19 cellular contexts compared by ENCODE assay signal in genomic region chr7:95598511-95598910, GRCh38. TPM values are rescaled to one million over a fixed set of nuclear protein-coding genes. Genes with fewer than 3 reads are reported as not detected.
DNase-seq lines count a peak whose midpoint lies in the region; ATAC-seq and TF ChIP-seq lines count a peak whose summit lies in the region.
"Had no signal": no experiment of that assay in that cellular context is flagged by ENCODE, and none has a peak within 500 bp of the region (broad histone marks: within the 10 kb centered on the region; RNA-seq: fewer than 3 reads in every experiment).

No MANE protein-coding gene starts in this region.

- H3K27me3 ChIP-seq in heart left ventricle: no peaks in the 10 kb centered on the region
- no peaks in the 10 kb centered on the region for H3K27me3 ChIP-seq in esophagus muscularis mucosa
- no peaks in the 10 kb centered on the region for H3K27me3 ChIP-seq in parathyroid adenoma (ENCODE audit: control insufficient read depth, insufficient read depth, low read length)
- H3K27me3 ChIP-seq in tibial nerve: no peaks in the 10 kb centered on the region
- peaks cover 19% of the 10 kb centered on the region for H3K27me3 ChIP-seq in CD4-positive, alpha-beta T cell (ENCODE audit: control insufficient read depth, insufficient read depth, low read length)

- H3K4me3 ChIP-seq in heart left ventricle (no peak overlapping the region), esophagus muscularis mucosa (no peak overlapping the region), parathyroid adenoma (ENCODE audit: low read depth, low read length) (no peak overlapping the region), tibial nerve (no peak overlapping the region)
- H3K4me3 ChIP-seq: A549, GM23338 had no signal

- intact Hi-C loops in heart left ventricle (cut with DNase I): loop anchor here in 7 of 10 donors (5.0 kb wide), 3 partner anchors 51 to 89 kb away; no protein-coding TSS in a partner anchor
- intact Hi-C loops in Right ventricle myocardium inferior (cut with DNase I): loop anchor here (5.0 kb wide), 1 partner anchor 84 kb away; no protein-coding TSS in a partner anchor
- intact Hi-C loops in esophagus muscularis mucosa (cut with DNase I): loop anchor here (5.0 kb wide), 1 partner anchor 84 kb away; no protein-coding TSS in a partner anchor
- intact Hi-C loops in CD4-positive, alpha-beta T cell (cut with DNase I, micrococcal nuclease): no loop called here

- H3K9me3 ChIP-seq in heart left ventricle: no peaks in the 10 kb centered on the region
- H3K9me3 ChIP-seq in esophagus muscularis mucosa: no peaks in the 10 kb centered on the region
- no peaks in the 10 kb centered on the region for H3K9me3 ChIP-seq in parathyroid adenoma (ENCODE audit: control insufficient read depth, low read length)
- H3K9me3 ChIP-seq in tibial nerve: no peaks in the 10 kb centered on the region
- no peaks in the 10 kb centered on the region for H3K9me3 ChIP-seq in CD4-positive, alpha-beta T cell (ENCODE audit: control insufficient read depth, low read length)
- H3K9me3 ChIP-seq: A549, Caco-2 had no signal

- peaks cover 4% of the 10 kb centered on the region for H3K4me1 Mint-ChIP-seq in CD4-positive, alpha-beta T cell (ENCODE audit: low read depth)

- TF ChIP-seq POLR2A in heart left ventricle (IDR thresholded peaks at IDR 0.05): no peak
- TF ChIP-seq POLR2A in esophagus muscularis mucosa (IDR thresholded peaks at IDR 0.05; ENCODE audit: low read depth): no peak
- no peak for TF ChIP-seq POLR2A in tibial nerve (IDR thresholded peaks at IDR 0.05)

- ATAC-seq in heart left ventricle (no peak), Right ventricle myocardium inferior (no peak), HG02678 (IDR thresholded peaks at IDR 0.05; ENCODE audit: unreplicated experiment) (no peak)
- no peak for ATAC-seq in CD4-positive, alpha-beta T cell (ENCODE audit: poor library complexity)
- ATAC-seq: A549, GM23338, HepG2 had no signal

- WGBS in heart left ventricle, 4 donors: 47 to 61% (median 50%) methylated on average over 1 of the region's 1 CpG
- 69% methylated on average over 1 of the region's 1 CpG for WGBS in esophagus muscularis mucosa
- 30 to 55% methylated on average over 1 of the region's 1 CpG for WGBS in tibial nerve, 2 donors

- H2AFZ ChIP-seq in parathyroid adenoma: no peak overlapping the region
- H2AFZ ChIP-seq: GM23338 had no signal

- peaks cover 4% of the 10 kb centered on the region for H3K9me3 Mint-ChIP-seq in CD4-positive, alpha-beta T cell
- H3K9me3 Mint-ChIP-seq: GM23338 had no signal

- no peak overlapping the region for H3K27ac Mint-ChIP-seq in CD4-positive, alpha-beta T cell
- H3K27ac Mint-ChIP-seq: GM23338 had no signal

- no peak for TF ChIP-seq CTCF in heart left ventricle (IDR thresholded peaks at IDR 0.05)
- no peak for TF ChIP-seq CTCF in esophagus muscularis mucosa (IDR thresholded peaks at IDR 0.05)
- TF ChIP-seq CTCF in parathyroid adenoma (IDR thresholded peaks at IDR 0.05): no peak
- no peak for TF ChIP-seq CTCF in tibial nerve (IDR thresholded peaks at IDR 0.05)
- TF ChIP-seq CTCF in CD4-positive, alpha-beta T cell (IDR thresholded peaks at IDR 0.05): no peak

- H3K4me2 ChIP-seq in parathyroid adenoma (ENCODE audit: low read length): no peak overlapping the region
- H3K4me2 ChIP-seq: A549, GM23338 had no signal

- TF ChIP-seq EP300 in esophagus muscularis mucosa (IDR thresholded peaks at IDR 0.05) (no peak), tibial nerve (IDR thresholded peaks at IDR 0.05) (no peak)

- H3K4me3 Mint-ChIP-seq in CD4-positive, alpha-beta T cell: no peak overlapping the region
- H3K4me3 Mint-ChIP-seq: GM23338 had no signal

- DNase-seq in heart left ventricle (no peak), Right ventricle myocardium inferior (ENCODE audit: missing footprints) (no peak), esophagus muscularis mucosa (ENCODE audit: extremely low spot score) (no peak), tibial nerve (ENCODE audit: low spot score in 2 of 2) (no peak)
- no peak for DNase-seq in CD4-positive, alpha-beta T cell
- no peak for DNase-seq in NK-92 treated with Interleukin-12 subunit alpha and Interleukin-12 subunit beta, amount 100 ng/mL, for 24 hours (lab: John Stamatoyannopoulos, UW)
- DNase-seq: AML-193, Caco-2, DMS153, KG1, NCI-H1436 treated with DMSO at 0.1 percent for 48 hours, NCI-H2029 treated with DMSO at 0.1 percent for 48 hours, NCI-H2171 treated with DMSO at 0.1 percent for 48 hours, NCI-H774 had no signal

- peaks cover 25% of the 10 kb centered on the region for H3K79me2 ChIP-seq in parathyroid adenoma

- H3K9ac ChIP-seq in parathyroid adenoma: no peak overlapping the region

- H3K36me3 Mint-ChIP-seq in CD4-positive, alpha-beta T cell (ENCODE audit: low read depth): no peaks in the 10 kb centered on the region

- CTCF ChIA-PET in CD4-positive, alpha-beta T cell (lab: Charles Lee): interaction anchor here (1.2 kb wide), 1 partner anchor 11 kb away, joined by 3 read pairs; no protein-coding TSS in a partner anchor

- H3K27ac ChIP-seq in heart left ventricle (peak overlapping the region in 11 of 12 donors; percentile 67 to 99 (median 96)), esophagus muscularis mucosa (replicated peaks in 1 of 4) (peak overlapping the region; percentile 93 to 99 (median 96)), parathyroid adenoma (peak overlapping the region; percentile 100), tibial nerve (peak overlapping the region in 3 of 4 donors; percentile 93 to 97 (median 96))
- H3K27ac ChIP-seq in CD4-positive, alpha-beta T cell (ENCODE audit: low read depth, low read length): no peak overlapping the region
- H3K27ac ChIP-seq: A549 had no signal

- POLR2A ChIA-PET in CD4-positive, alpha-beta T cell (lab: Charles Lee): interaction anchor here (0.6 kb wide), 1 partner anchor 11 kb away, joined by 4 read pairs; no protein-coding TSS in a partner anchor

- H3K4me1 ChIP-seq in heart left ventricle (peaks cover 2 to 51% (median 30%) of the 10 kb centered on the region in 12 donors), esophagus muscularis mucosa (peaks cover 24 to 35% (median 34%) of the 10 kb centered on the region in 4 donors), parathyroid adenoma (peaks cover 36% of the 10 kb centered on the region), tibial nerve (peaks cover 0 to 54% (median 32%) of the 10 kb centered on the region in 4 donors)
- H3K4me1 ChIP-seq: A549, Caco-2 had no signal

- H3K27me3 Mint-ChIP-seq in CD4-positive, alpha-beta T cell: peaks cover 26% of the 10 kb centered on the region

- peaks cover 6 to 23% (median 13%) of the 10 kb centered on the region in 9 donors for H3K36me3 ChIP-seq in heart left ventricle
- peaks cover 9 to 28% (median 10%) of the 10 kb centered on the region in 4 donors for H3K36me3 ChIP-seq in esophagus muscularis mucosa
- peaks cover 9% of the 10 kb centered on the region for H3K36me3 ChIP-seq in parathyroid adenoma (ENCODE audit: control insufficient read depth, insufficient read depth, low read length)
- H3K36me3 ChIP-seq in tibial nerve: peaks cover 0 to 20% (median 5%) of the 10 kb centered on the region in 3 donors

RNA-seq across cellular contexts. Expression of gene PDK4, which starts 2.2 kb away (rescaled TPM):
- 1,000 to 10,000 TPM in 2 of 9 donors, 100 to 1,000 TPM in 5, 10 to 100 TPM in 2; 45.6 to 4,362 (median 173) TPM for total RNA-seq in heart left ventricle
- polyA plus RNA-seq in heart left ventricle: 100 to 1,000 TPM; 116 to 724 TPM
- 431 TPM for total RNA-seq in Right ventricle myocardium inferior
- total RNA-seq in esophagus muscularis mucosa: 1,000 to 10,000 TPM in 1 of 4 donors, 100 to 1,000 TPM in 3; 165 to 1,138 (median 371) TPM
- total RNA-seq in tibial nerve: 100 to 1,000 TPM; 490 to 939 (median 827) TPM
- total RNA-seq in CD4-positive, alpha-beta T cell: not detected
- total RNA-seq: GM23338, HepG2 had no signal

Comparison
In these comparisons a context has a peak if more than half of its experiments do, and no peak if none do; other contexts are left out.
1. RNA of gene PDK4, which starts 2.2 kb away (total RNA-seq): 490 to 939 TPM in tibial nerve, 165 to 1,138 TPM in esophagus muscularis mucosa, 431 TPM in Right ventricle myocardium inferior (single experiment) and 45.6 to 4,362 TPM in heart left ventricle; not detected in CD4-positive, alpha-beta T cell; every median in the first group is over 10 times any median in the second.
2. intact Hi-C loops: an anchor here in heart left ventricle (5.0 kb wide), Right ventricle myocardium inferior (5.0 kb wide) and esophagus muscularis mucosa (5.0 kb wide); none called in CD4-positive, alpha-beta T cell.